In the genomic region with DNA sequence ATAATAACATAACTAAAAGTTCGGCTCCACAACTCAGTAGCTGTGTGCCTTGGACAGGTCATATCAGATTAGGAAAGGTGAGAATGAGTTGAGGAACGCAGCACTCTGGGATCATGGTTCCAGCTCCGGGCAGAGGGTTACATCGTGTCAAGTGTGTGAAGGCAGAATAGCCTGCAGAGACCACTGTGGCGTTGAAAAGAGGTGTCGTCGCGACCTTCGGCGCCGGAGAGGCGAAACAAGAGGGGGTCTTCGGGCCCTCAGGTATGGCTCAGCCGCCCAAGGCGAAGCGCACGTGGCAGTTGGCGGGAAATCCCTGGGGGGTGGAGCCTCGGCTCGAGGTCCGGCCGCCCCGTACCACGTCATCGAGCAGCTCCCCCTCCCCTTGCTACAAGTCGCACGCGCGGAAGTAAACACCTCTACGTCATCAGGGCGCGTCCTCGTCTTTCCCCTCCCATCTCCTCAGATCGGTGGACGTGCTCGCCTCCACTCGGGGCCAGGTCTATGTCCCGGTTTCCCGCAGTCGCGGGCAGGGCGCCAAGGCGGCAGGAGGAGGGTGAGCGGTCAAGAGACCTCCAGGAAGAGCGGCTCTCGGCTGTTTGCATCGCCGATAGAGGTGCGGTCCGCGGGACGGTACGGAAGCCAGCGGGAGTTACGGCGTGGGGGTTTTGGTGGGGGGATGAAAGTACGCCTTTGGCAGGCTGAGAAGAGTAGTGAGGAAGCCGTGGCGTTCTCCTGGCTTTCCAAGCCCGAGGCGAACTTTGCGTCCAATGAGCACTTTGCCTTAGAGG, we compare ENCODE assay signal across 1 cellular context.
TF ChIP-seq lines count a peak whose summit lies in the region.

A gene with protein sequence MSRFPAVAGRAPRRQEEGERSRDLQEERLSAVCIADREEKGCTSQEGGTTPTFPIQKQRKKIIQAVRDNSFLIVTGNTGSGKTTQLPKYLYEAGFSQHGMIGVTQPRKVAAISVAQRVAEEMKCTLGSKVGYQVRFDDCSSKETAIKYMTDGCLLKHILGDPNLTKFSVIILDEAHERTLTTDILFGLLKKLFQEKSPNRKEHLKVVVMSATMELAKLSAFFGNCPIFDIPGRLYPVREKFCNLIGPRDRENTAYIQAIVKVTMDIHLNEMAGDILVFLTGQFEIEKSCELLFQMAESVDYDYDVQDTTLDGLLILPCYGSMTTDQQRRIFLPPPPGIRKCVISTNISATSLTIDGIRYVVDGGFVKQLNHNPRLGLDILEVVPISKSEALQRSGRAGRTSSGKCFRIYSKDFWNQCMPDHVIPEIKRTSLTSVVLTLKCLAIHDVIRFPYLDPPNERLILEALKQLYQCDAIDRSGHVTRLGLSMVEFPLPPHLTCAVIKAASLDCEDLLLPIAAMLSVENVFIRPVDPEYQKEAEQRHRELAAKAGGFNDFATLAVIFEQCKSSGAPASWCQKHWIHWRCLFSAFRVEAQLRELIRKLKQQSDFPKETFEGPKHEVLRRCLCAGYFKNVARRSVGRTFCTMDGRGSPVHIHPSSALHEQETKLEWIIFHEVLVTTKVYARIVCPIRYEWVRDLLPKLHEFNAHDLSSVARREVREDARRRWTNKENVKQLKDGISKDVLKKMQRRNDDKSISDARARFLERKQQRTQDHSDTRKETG (plus strand): TSS at position 440 of the 788 bp plus-strand sequence. CDS start 62 bp downstream, at position 502.

TF ChIP-seq in HepG2, 621 proteins besides CTCF, POLR2A, EP300 and RAD21 (continued from another document and continues in another):
- TF ChIP-seq, protein P1, sequence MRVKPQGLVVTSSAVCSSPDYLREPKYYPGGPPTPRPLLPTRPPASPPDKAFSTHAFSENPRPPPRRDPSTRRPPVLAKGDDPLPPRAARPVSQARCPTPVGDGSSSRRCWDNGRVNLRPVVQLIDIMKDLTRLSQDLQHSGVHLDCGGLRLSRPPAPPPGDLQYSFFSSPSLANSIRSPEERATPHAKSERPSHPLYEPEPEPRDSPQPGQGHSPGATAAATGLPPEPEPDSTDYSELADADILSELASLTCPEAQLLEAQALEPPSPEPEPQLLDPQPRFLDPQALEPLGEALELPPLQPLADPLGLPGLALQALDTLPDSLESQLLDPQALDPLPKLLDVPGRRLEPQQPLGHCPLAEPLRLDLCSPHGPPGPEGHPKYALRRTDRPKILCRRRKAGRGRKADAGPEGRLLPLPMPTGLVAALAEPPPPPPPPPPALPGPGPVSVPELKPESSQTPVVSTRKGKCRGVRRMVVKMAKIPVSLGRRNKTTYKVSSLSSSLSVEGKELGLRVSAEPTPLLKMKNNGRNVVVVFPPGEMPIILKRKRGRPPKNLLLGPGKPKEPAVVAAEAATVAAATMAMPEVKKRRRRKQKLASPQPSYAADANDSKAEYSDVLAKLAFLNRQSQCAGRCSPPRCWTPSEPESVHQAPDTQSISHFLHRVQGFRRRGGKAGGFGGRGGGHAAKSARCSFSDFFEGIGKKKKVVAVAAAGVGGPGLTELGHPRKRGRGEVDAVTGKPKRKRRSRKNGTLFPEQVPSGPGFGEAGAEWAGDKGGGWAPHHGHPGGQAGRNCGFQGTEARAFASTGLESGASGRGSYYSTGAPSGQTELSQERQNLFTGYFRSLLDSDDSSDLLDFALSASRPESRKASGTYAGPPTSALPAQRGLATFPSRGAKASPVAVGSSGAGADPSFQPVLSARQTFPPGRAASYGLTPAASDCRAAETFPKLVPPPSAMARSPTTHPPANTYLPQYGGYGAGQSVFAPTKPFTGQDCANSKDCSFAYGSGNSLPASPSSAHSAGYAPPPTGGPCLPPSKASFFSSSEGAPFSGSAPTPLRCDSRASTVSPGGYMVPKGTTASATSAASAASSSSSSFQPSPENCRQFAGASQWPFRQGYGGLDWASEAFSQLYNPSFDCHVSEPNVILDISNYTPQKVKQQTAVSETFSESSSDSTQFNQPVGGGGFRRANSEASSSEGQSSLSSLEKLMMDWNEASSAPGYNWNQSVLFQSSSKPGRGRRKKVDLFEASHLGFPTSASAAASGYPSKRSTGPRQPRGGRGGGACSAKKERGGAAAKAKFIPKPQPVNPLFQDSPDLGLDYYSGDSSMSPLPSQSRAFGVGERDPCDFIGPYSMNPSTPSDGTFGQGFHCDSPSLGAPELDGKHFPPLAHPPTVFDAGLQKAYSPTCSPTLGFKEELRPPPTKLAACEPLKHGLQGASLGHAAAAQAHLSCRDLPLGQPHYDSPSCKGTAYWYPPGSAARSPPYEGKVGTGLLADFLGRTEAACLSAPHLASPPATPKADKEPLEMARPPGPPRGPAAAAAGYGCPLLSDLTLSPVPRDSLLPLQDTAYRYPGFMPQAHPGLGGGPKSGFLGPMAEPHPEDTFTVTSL (CRISPR knock-in tag; IDR thresholded peaks at IDR 0.05; ENCODE audit: borderline replicate concordance): no peak
- no peak for TF ChIP-seq CENPT (CRISPR knock-in tag; IDR thresholded peaks at IDR 0.05; ENCODE audit: low read depth)
- peak; percentile 54 for TF ChIP-seq BRF2 (CRISPR knock-in tag; IDR thresholded peaks at IDR 0.05)
- peak; percentile 100 for TF ChIP-seq TOPORS (CRISPR knock-in tag; IDR thresholded peaks at IDR 0.05)
- peak; percentile 97 for TF ChIP-seq ZNF367 (CRISPR knock-in tag; IDR thresholded peaks at IDR 0.05; ENCODE audit: borderline replicate concordance)
- TF ChIP-seq BHLHE40 (IDR thresholded peaks at IDR 0.05; ENCODE audit: low read length): peak; percentile 69
- TF ChIP-seq MED13 (CRISPR knock-in tag; IDR thresholded peaks at IDR 0.05): no peak; the same call in 1 of the 2 replicates
- TF ChIP-seq HOXD1 (CRISPR knock-in tag; IDR thresholded peaks at IDR 0.05): peak; percentile 57; the same call in 1 of the 2 replicates
- TF ChIP-seq MXI1 (IDR thresholded peaks at IDR 0.05; ENCODE audit: borderline replicate concordance, low read depth, low read length): peak; percentile 73; the same call in 2 of the 3 replicates
- TF ChIP-seq GPN1 (CRISPR knock-in tag; IDR thresholded peaks at IDR 0.05; ENCODE audit: borderline replicate concordance): peak; percentile 46; the same call in 1 of the 2 replicates
- no peak for TF ChIP-seq DBP (CRISPR knock-in tag; IDR thresholded peaks at IDR 0.05; ENCODE audit: not compliant biosample characterization)
- peak; percentile 53; the same call in 1 of the 2 replicates for TF ChIP-seq MED1 (CRISPR knock-in tag; IDR thresholded peaks at IDR 0.05)
- TF ChIP-seq ZNF75D (CRISPR knock-in tag; IDR thresholded peaks at IDR 0.05; ENCODE audit: borderline replicate concordance): peak; percentile 94
- no peak for TF ChIP-seq CENPX (CRISPR knock-in tag; IDR thresholded peaks at IDR 0.05)
- TF ChIP-seq ATAD3A (CRISPR knock-in tag; IDR thresholded peaks at IDR 0.05): no peak
- 0 out of 2 replicates have a peak, but pooled peaks have one; percentile 24 for TF ChIP-seq TOE1 (CRISPR knock-in tag; IDR thresholded peaks at IDR 0.05)
- no peak for TF ChIP-seq SRSF4 (IDR thresholded peaks at IDR 0.05; ENCODE audit: low read depth, low read length, poor library complexity, severe bottlenecking)
- TF ChIP-seq TGIF2 (CRISPR knock-in tag; IDR thresholded peaks at IDR 0.05): peak; percentile 94
- TF ChIP-seq CBX2 (IDR thresholded peaks at IDR 0.05; ENCODE audit: low read depth, low read length): no peak
- no peak for TF ChIP-seq CBX2 (CRISPR knock-in tag; IDR thresholded peaks at IDR 0.05; ENCODE audit: low read depth)
- TF ChIP-seq RELA (CRISPR knock-in tag; IDR thresholded peaks at IDR 0.05): no peak
- peak; percentile 47; the same call in 1 of the 2 replicates for TF ChIP-seq SIX4 (CRISPR knock-in tag; IDR thresholded peaks at IDR 0.05)
- peak; percentile 52 for TF ChIP-seq SOX5 (CRISPR knock-in tag; IDR thresholded peaks at IDR 0.05; ENCODE audit: borderline replicate concordance)
- TF ChIP-seq SRY (CRISPR knock-in tag; IDR thresholded peaks at IDR 0.05): peak; percentile 80
- TF ChIP-seq ZNF639 (CRISPR knock-in tag; conservative IDR thresholded peaks at IDR 0.05): peak; percentile 87
- TF ChIP-seq ZNF510 (CRISPR knock-in tag; IDR thresholded peaks at IDR 0.05; ENCODE audit: low read depth): peak; percentile 89
- TF ChIP-seq, protein P2, sequence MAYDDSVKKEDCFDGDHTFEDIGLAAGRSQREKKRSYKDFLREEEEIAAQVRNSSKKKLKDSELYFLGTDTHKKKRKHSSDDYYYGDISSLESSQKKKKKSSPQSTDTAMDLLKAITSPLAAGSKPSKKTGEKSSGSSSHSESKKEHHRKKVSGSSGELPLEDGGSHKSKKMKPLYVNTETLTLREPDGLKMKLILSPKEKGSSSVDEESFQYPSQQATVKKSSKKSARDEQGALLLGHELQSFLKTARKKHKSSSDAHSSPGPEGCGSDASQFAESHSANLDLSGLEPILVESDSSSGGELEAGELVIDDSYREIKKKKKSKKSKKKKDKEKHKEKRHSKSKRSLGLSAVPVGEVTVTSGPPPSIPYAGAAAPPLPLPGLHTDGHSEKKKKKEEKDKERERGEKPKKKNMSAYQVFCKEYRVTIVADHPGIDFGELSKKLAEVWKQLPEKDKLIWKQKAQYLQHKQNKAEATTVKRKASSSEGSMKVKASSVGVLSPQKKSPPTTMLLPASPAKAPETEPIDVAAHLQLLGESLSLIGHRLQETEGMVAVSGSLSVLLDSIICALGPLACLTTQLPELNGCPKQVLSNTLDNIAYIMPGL (CRISPR knock-in tag; IDR thresholded peaks at IDR 0.05; ENCODE audit: borderline replicate concordance in 1 of 2, low read depth in 1 of 2): peak; percentile 84 to 91
- TF ChIP-seq, protein P3, sequence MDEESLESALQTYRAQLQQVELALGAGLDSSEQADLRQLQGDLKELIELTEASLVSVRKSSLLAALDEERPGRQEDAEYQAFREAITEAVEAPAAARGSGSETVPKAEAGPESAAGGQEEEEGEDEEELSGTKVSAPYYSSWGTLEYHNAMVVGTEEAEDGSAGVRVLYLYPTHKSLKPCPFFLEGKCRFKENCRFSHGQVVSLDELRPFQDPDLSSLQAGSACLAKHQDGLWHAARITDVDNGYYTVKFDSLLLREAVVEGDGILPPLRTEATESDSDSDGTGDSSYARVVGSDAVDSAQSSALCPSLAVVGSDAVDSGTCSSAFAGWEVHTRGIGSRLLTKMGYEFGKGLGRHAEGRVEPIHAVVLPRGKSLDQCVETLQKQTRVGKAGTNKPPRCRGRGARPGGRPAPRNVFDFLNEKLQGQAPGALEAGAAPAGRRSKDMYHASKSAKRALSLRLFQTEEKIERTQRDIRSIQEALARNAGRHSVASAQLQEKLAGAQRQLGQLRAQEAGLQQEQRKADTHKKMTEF (CRISPR knock-in tag; IDR thresholded peaks at IDR 0.05): peak; percentile 85
- peak; percentile 56 for TF ChIP-seq MED8 (CRISPR knock-in tag; IDR thresholded peaks at IDR 0.05; ENCODE audit: insufficient replicate concordance)
- TF ChIP-seq ZMYM2 (CRISPR knock-in tag; IDR thresholded peaks at IDR 0.05): peak; percentile 91
- no peak; the same call in 1 of the 2 replicates for TF ChIP-seq ZFP36L1 (CRISPR knock-in tag; IDR thresholded peaks at IDR 0.05)
- no peak for TF ChIP-seq ZNF20 (CRISPR knock-in tag; IDR thresholded peaks at IDR 0.05)
- TF ChIP-seq ZNF878 (CRISPR knock-in tag; IDR thresholded peaks at IDR 0.05): peak; percentile 97
- peak; percentile 86; the same call in 1 of the 2 replicates for TF ChIP-seq JUNB (CRISPR knock-in tag; IDR thresholded peaks at IDR 0.05; ENCODE audit: borderline replicate concordance)
- peak; percentile 98 for TF ChIP-seq ZNF224 (CRISPR knock-in tag; IDR thresholded peaks at IDR 0.05)
- TF ChIP-seq ZSCAN25 (CRISPR knock-in tag; IDR thresholded peaks at IDR 0.05): peak; percentile 20; the same call in 1 of the 2 replicates
- TF ChIP-seq DNMT3B (CRISPR knock-in tag; conservative IDR thresholded peaks at IDR 0.05): peak; percentile 94; the same call in 1 of the 2 replicates
- TF ChIP-seq TIGD3 (CRISPR knock-in tag; IDR thresholded peaks at IDR 0.05; ENCODE audit: borderline replicate concordance): no peak; the same call in 1 of the 2 replicates
- TF ChIP-seq DMAP1 (CRISPR knock-in tag; IDR thresholded peaks at IDR 0.05): peak; percentile 80
- TF ChIP-seq GZF1 (CRISPR knock-in tag; IDR thresholded peaks at IDR 0.05): peak; percentile 77; the same call in 1 of the 2 replicates
